ENCODE assay signal across 13 cellular contexts in genomic region chr3:3851621-3852323, GRCh38. TPM values are rescaled to one million over a fixed set of nuclear protein-coding genes. Genes with fewer than 3 reads are reported as not detected.
DNase-seq lines count a peak whose midpoint lies in the region; ATAC-seq lines count a peak whose summit lies in the region.
"Had no signal": no experiment of that assay in that cellular context is flagged by ENCODE, and none has a peak within 500 bp of the region (broad histone marks: within the 10 kb centered on the region; RNA-seq: fewer than 3 reads in every experiment).

No MANE protein-coding gene starts in this region.

- ATAC-seq in GM18502 (IDR thresholded peaks at IDR 0.05; ENCODE audit: poor library complexity, unreplicated experiment) (peak; percentile 95), GM19455 (IDR thresholded peaks at IDR 0.05; ENCODE audit: unreplicated experiment) (peak; percentile 81), HG02885 (IDR thresholded peaks at IDR 0.05; ENCODE audit: poor library complexity, unreplicated experiment) (peak; percentile 99), aorta (ENCODE audit: low FRiP score) (no peak)

- DNase-seq in MV-4-11 (lab: John Stamatoyannopoulos, UW) = peak; percentile 87
- DNase-seq in NCI-H774 (lab: John Stamatoyannopoulos, UW) = no peak
- DNase-seq in ureter (ENCODE audit: low spot score) = no peak
- DNase-seq in activated naive CD4-positive, alpha-beta T cell treated with anti-CD3 and anti-CD28 coated beads, Interleukin-2, amount 50 U/mL, for 16 hours = no peak
- no peak for DNase-seq in aorta
- DNase-seq: activated CD4-positive, alpha-beta T cell treated with anti-CD3 and anti-CD28 coated beads, Interleukin-2, amount 50 U/mL, for 48 hours; NCI-H526 treated with DMSO at 0.1 percent for 48 hours; retina had no signal

- intact Hi-C loops in aorta (cut with DNase I) = no loop called here

- 95% methylated on average over 4 of the region's 4 CpGs for WGBS in aorta, 2 donors

- no peak overlapping the region for H3K27ac ChIP-seq in aorta (ENCODE audit: low read depth in 1 of 2, low read length in 2 of 2)
- H3K27ac ChIP-seq: vagina had no signal

- no peaks in the 10 kb centered on the region for H3K27me3 ChIP-seq in aorta (ENCODE audit: control insufficient read depth in 1 of 2, insufficient read depth in 2 of 2, low read length in 1 of 2)
- H3K27me3 ChIP-seq: vagina had no signal

- no peaks in the 10 kb centered on the region for H3K36me3 ChIP-seq in aorta (ENCODE audit: control insufficient read depth in 1 of 2, insufficient read depth in 2 of 2, low read length in 1 of 2)
- H3K36me3 ChIP-seq: vagina had no signal

- H3K4me1 ChIP-seq in aorta (ENCODE audit: control insufficient read depth in 1 of 2, insufficient read depth in 2 of 2, low read length in 2 of 2) = no peaks in the 10 kb centered on the region
- H3K4me1 ChIP-seq: vagina had no signal

- H3K9me3 ChIP-seq in aorta (ENCODE audit: control insufficient read depth, low read length) = no peaks in the 10 kb centered on the region
- H3K9me3 ChIP-seq: vagina had no signal

- H3K4me3 ChIP-seq in aorta (ENCODE audit: low read length in 2 of 2) = no peak overlapping the region
- H3K4me3 ChIP-seq: vagina had no signal

RNA-seq across cellular contexts. Expression of gene LRRN1, which starts 52.5 kb away (rescaled TPM):
- total RNA-seq in ureter (4.7 TPM), aorta (1 to 10 TPM; 4.8 to 6.6 TPM)
- polyA plus RNA-seq in aorta = under 1 TPM; 0.31 to 0.38 TPM
- polyA plus RNA-seq: BJ had no signal
